In the genomic region with DNA sequence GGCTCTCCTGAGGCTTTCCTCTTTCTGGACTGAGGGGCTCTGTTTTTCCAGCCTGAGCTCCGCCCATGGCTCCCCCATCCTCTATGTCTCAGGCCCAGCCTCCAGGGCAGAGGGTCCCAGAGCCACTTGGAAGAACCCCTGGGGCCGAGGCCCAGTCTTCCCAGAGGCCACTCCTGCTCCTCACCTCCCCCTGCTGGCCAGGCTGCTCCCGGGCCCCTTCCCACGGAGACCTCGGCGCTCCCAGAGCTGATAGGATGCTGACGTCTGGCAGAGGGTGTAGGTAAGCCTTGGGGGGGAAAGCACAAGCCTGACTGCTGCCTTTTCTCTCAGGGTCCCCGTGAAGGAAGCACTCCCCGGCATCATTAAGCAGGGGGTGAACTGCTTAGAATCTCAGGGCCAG, we compare ENCODE assay signal across 9 cellular contexts. TPM values are rescaled to one million over a fixed set of nuclear protein-coding genes. Genes with fewer than 3 reads are reported as not detected.
DNase-seq lines count a peak whose midpoint lies in the region; ATAC-seq, FAIRE-seq and TF ChIP-seq lines count a peak whose summit lies in the region.
"Had no signal": no experiment of that assay in that cellular context is flagged by ENCODE, and none has a peak within 500 bp of the region (broad histone marks: within the 10 kb centered on the region; RNA-seq: fewer than 3 reads in every experiment).

No MANE protein-coding gene starts in this region.

- CTCF ChIA-PET in HepG2 (lab: Yijun Ruan, JAX; ENCODE audit: low intra/inter-chr PET ratio, low total read pairs) = interaction anchor here (2.0 kb wide), 1 partner anchor 104 kb away, joined by 11 read pairs; no protein-coding TSS in a partner anchor

- peaks cover 2% of the 10 kb centered on the region; the same call in 1 of the 2 replicates for H3K79me2 ChIP-seq in H9 (ENCODE audit: insufficient read depth, low read length)
- H3K79me2 ChIP-seq in astrocyte (ENCODE audit: insufficient read depth, low read length) = no peaks in the 10 kb centered on the region
- no peaks in the 10 kb centered on the region for H3K79me2 ChIP-seq in HepG2 (ENCODE audit: insufficient read depth, low read length)

- no CpG with 5 or more reads among the region's 9 CpGs for WGBS in H9 (ENCODE audit: extremely low coverage, insufficient read length, low lambda C conversion rate)
- WGBS in HepG2 (ENCODE audit: low lambda C conversion rate) = 3% methylated on average over 5 of the region's 9 CpGs

- H3K4me2 ChIP-seq in H9 (ENCODE audit: insufficient read depth, insufficient read length, low read length) (no peak overlapping the region), astrocyte (ENCODE audit: low read length) (no peak overlapping the region), HepG2 (ENCODE audit: low read depth, low read length) (no peak overlapping the region)

- H3K9me3 Mint-ChIP-seq in H9 (no peaks in the 10 kb centered on the region), astrocyte (ENCODE audit: unreplicated experiment) (peaks cover 4% of the 10 kb centered on the region)
- H3K9me3 Mint-ChIP-seq: dendritic cell treated with granulocyte-macrophage colony-stimulating factor and Interleukin-4, amounts not matched to agents 40 ng/mL and 50 ng/mL, for 4 days had no signal

- H3K4me1 ChIP-seq in H9 (ENCODE audit: insufficient read depth, low read length) = no peaks in the 10 kb centered on the region
- H3K4me1 ChIP-seq in astrocyte (ENCODE audit: insufficient read depth, low read length) = no peaks in the 10 kb centered on the region
- no peaks in the 10 kb centered on the region for H3K4me1 ChIP-seq in HepG2 (ENCODE audit: insufficient read depth, low read length)

- in situ Hi-C loops in HepG2 (cut with HindIII; ENCODE audit: extremely low pct_ligation_motif_present, low pct_unique_long_range_greater_than_20kb) = loop anchor here (5.0 kb wide), 1 partner anchor 104 kb away; no protein-coding TSS in a partner anchor

- BruUV-seq in HepG2 (replicated peaks; lab: Mats Ljungman, UMichigan) = no TSS peak

- H3K27ac Mint-ChIP-seq in H9 (peak overlapping the region in 1 of 3 experiments; percentile 44; a peak in 1 of 7 replicates), astrocyte (ENCODE audit: unreplicated experiment) (no peak overlapping the region)
- H3K27ac Mint-ChIP-seq: dendritic cell treated with granulocyte-macrophage colony-stimulating factor and Interleukin-4, amounts not matched to agents 40 ng/mL and 50 ng/mL, for 4 days had no signal

- no peak overlapping the region for H3K27ac ChIP-seq in H9 (ENCODE audit: insufficient read length, low read depth, low read length)
- no peak overlapping the region for H3K27ac ChIP-seq in astrocyte (ENCODE audit: low read depth, low read length)
- no peak overlapping the region for H3K27ac ChIP-seq in HepG2 (ENCODE audit: extremely low read length, insufficient read depth, low read length)

- intact Hi-C loops in HepG2 (cut with micrococcal nuclease; ENCODE audit: unreplicated experiment) = loop anchor here (2.0 kb wide), 1 partner anchor 104 kb away; no protein-coding TSS in a partner anchor

- DNase-seq in CD1c-positive myeloid dendritic cell (ENCODE audit: extremely low spot score) (peak; percentile 20), H9 (peak; percentile 87), astrocyte (ENCODE audit: low read depth) (no peak), HepG2 (ENCODE audit: low spot score) (no peak), NCI-H1092 (lab: John Stamatoyannopoulos, UW) (no peak), GM19240 (ENCODE audit: insufficient read length, low spot score) (no peak)

- no peak overlapping the region for H2BK20ac ChIP-seq in H9 (ENCODE audit: low read depth, low read length, poor library complexity, severe bottlenecking)

- H3K79me1 ChIP-seq in H9 (ENCODE audit: insufficient read depth, low read depth, low read length, poor library complexity, severe bottlenecking) = no peaks in the 10 kb centered on the region

- H3K23ac ChIP-seq in H9 (ENCODE audit: insufficient read length, low read depth, low read length) = no peak overlapping the region

- H3K23me2 ChIP-seq in H9 (ENCODE audit: insufficient read length, low read depth, low read length, poor library complexity, severe bottlenecking) = no peaks in the 10 kb centered on the region

- POLR2A ChIA-PET in HepG2 (lab: Yijun Ruan, JAX) = no interaction called here

- H3K27me3 ChIP-seq in H9 (ENCODE audit: insufficient read depth, low read length) (no peaks in the 10 kb centered on the region), astrocyte (ENCODE audit: insufficient read depth, low read length) (peaks cover 5% of the 10 kb centered on the region), HepG2 (ENCODE audit: control insufficient read depth in 1 of 2, insufficient read depth in 2 of 2, low read length in 2 of 2) (peaks cover 0 to 22% of the 10 kb centered on the region in 2 experiments; a peak in 3 of 5 replicates)

- no peak overlapping the region for H2BK15ac ChIP-seq in H9 (ENCODE audit: low read depth, low read length)

- no peaks in the 10 kb centered on the region for H3K36me3 Mint-ChIP-seq in H9 (ENCODE audit: insufficient read depth in 1 of 3, low read depth in 3 of 3)
- H3K36me3 Mint-ChIP-seq in astrocyte (ENCODE audit: low read depth, unreplicated experiment) = no peaks in the 10 kb centered on the region

- no peak overlapping the region for H3T11ph ChIP-seq in H9 (ENCODE audit: low read length)

- H3K9ac ChIP-seq in H9 (ENCODE audit: extremely low read depth, insufficient read length, low read length) (no peak overlapping the region), astrocyte (ENCODE audit: low read length) (no peak overlapping the region), HepG2 (ENCODE audit: insufficient read depth, low read depth, low read length) (no peak overlapping the region)

- H4K91ac ChIP-seq in H9 (ENCODE audit: insufficient read length, low read depth, low read length) = no peak overlapping the region

- FAIRE-seq in astrocyte (lab: Jason Lieb, UNC) (no peak), HepG2 (lab: Jason Lieb, UNC) (no peak)

- H3K36me3 ChIP-seq in astrocyte (ENCODE audit: insufficient read depth, low read length) (no peaks in the 10 kb centered on the region), HepG2 (replicated peaks in 1 of 2; ENCODE audit: control insufficient read depth in 1 of 2, insufficient read depth in 2 of 2, low read length in 2 of 2) (no peaks in the 10 kb centered on the region)

- H4K20me1 ChIP-seq in H9 (ENCODE audit: control insufficient read depth, insufficient read depth, insufficient read length) (no peaks in the 10 kb centered on the region), astrocyte (ENCODE audit: insufficient read depth, low read length) (no peaks in the 10 kb centered on the region), HepG2 (ENCODE audit: insufficient read depth, low read length) (no peaks in the 10 kb centered on the region)

- no peaks in the 10 kb centered on the region for H3K9me3 ChIP-seq in H9 (ENCODE audit: control insufficient read depth, low read depth, low read length)
- no peaks in the 10 kb centered on the region for H3K9me3 ChIP-seq in astrocyte (ENCODE audit: insufficient read depth, low read depth, low read length)
- no peaks in the 10 kb centered on the region for H3K9me3 ChIP-seq in HepG2 (ENCODE audit: low read length)

- peak; percentile 51; the same call in 1 of the 2 replicates for TF ChIP-seq RAD21 in HepG2 (CRISPR knock-in tag; IDR thresholded peaks at IDR 0.05)

- no peak overlapping the region for H3K14ac ChIP-seq in H9 (ENCODE audit: insufficient read depth, low read length)

- H4K8ac ChIP-seq in H9 (replicated peaks; ENCODE audit: insufficient read length, low read depth, low read length) = no peak overlapping the region

- no peak overlapping the region for H3K4ac ChIP-seq in H9 (ENCODE audit: low read depth, low read length)

- H3K4me3 Mint-ChIP-seq in H9 = no peak overlapping the region
- no peak overlapping the region for H3K4me3 Mint-ChIP-seq in astrocyte (ENCODE audit: unreplicated experiment)
- H3K4me3 Mint-ChIP-seq: dendritic cell treated with granulocyte-macrophage colony-stimulating factor and Interleukin-4, amounts not matched to agents 40 ng/mL and 50 ng/mL, for 4 days had no signal

- H2BK12ac ChIP-seq in H9 (ENCODE audit: insufficient read length, low read depth, low read length) = no peak overlapping the region

- H3K56ac ChIP-seq in H9 (ENCODE audit: insufficient read length, low read depth, low read length) = no peak overlapping the region

- no peak overlapping the region for H2BK5ac ChIP-seq in H9 (ENCODE audit: insufficient read length, low read length)

- TF ChIP-seq CTCF in H9 (conservative IDR thresholded peaks at IDR 0.05) (peak; percentile 94), astrocyte (IDR thresholded peaks at IDR 0.05; ENCODE audit: insufficient read depth, low read depth, low read length) (peak; percentile 45), HepG2 (CRISPR knock-in tag; IDR thresholded peaks at IDR 0.05) (peak; percentile 82)

- no peak for TF ChIP-seq POLR2A in HepG2 (IDR thresholded peaks at IDR 0.05; ENCODE audit: insufficient read depth in 1 of 2, low read depth in 2 of 2, low read length in 2 of 2)

- TF ChIP-seq EP300 in HepG2 (IDR thresholded peaks at IDR 0.05; ENCODE audit: low read depth in 2 of 2, low read length in 2 of 2) (no peak), HepG2 (CRISPR knock-in tag; IDR thresholded peaks at IDR 0.05; ENCODE audit: borderline replicate concordance) (no peak)

- no peaks in the 10 kb centered on the region; the same call in 1 of the 2 replicates for H3K27me3 Mint-ChIP-seq in H9 (ENCODE audit: low read depth)
- H3K27me3 Mint-ChIP-seq in astrocyte (ENCODE audit: low read depth, unreplicated experiment) = peaks cover 51% of the 10 kb centered on the region

- no peak overlapping the region for H4K5ac ChIP-seq in H9 (ENCODE audit: insufficient read length, low read depth, low read length)

- H2AFZ ChIP-seq in H9 (ENCODE audit: low read length) (no peak overlapping the region), astrocyte (ENCODE audit: low read depth, low read length) (no peak overlapping the region), HepG2 (ENCODE audit: low read length) (no peak overlapping the region)

- ATAC-seq in HepG2 (peak; percentile 90), HG03565 (IDR thresholded peaks at IDR 0.05; ENCODE audit: unreplicated experiment) (no peak), GM19023 (IDR thresholded peaks at IDR 0.05; ENCODE audit: unreplicated experiment) (no peak)

- no peak overlapping the region for H3K18ac ChIP-seq in H9 (ENCODE audit: insufficient read length, low read depth, low read length)

- no peak overlapping the region for H2AK5ac ChIP-seq in H9 (ENCODE audit: insufficient read length, low read length)

- no peak overlapping the region for H2BK120ac ChIP-seq in H9 (ENCODE audit: low read depth, low read length, poor library complexity, severe bottlenecking)

- H3K4me1 Mint-ChIP-seq in H9 = peaks cover 22 to 37% of the 10 kb centered on the region in 2 experiments
- peaks cover 1% of the 10 kb centered on the region for H3K4me1 Mint-ChIP-seq in astrocyte (ENCODE audit: low read depth, unreplicated experiment)

- H3K4me3 ChIP-seq in astrocyte (ENCODE audit: insufficient read depth, low read depth, low read length) (no peak overlapping the region), HepG2 (replicated peaks in 1 of 3; ENCODE audit: insufficient read depth in 1 of 3, low read depth in 2 of 3, low read length in 3 of 3) (no peak overlapping the region)

RNA-seq across cellular contexts. Expression of gene ERH, which starts 51.4 kb away (rescaled TPM):
- total RNA-seq in H9 (2021) (428 and 443 TPM in 2 replicates), astrocyte (233 and 255 TPM in 2 replicates), HepG2 (2016; rRNA removed; fragmentation: Illumina TruSeq; extraction: Trizol) (341 and 491 TPM in 2 replicates)
- 125 and 129 TPM in 2 replicates for total RNA-seq in HepG2 (2016; cell fraction: cytosol; rRNA removed; fragmentation: Illumina TruSeq; extraction: Trizol; ENCODE audit: low read depth)
- 358 and 522 TPM in 2 replicates for total RNA-seq in HepG2 (2016; cell fraction: insoluble cytoplasmic fraction; rRNA removed; fragmentation: Illumina TruSeq; extraction: Trizol)
- 183 and 193 TPM in 2 replicates for total RNA-seq in HepG2 (2016; cell fraction: membrane; rRNA removed; fragmentation: Illumina TruSeq; extraction: Trizol)
- 143 and 174 TPM in 2 replicates for total RNA-seq in HepG2 (2016; cell fraction: nucleus; rRNA removed; fragmentation: Illumina TruSeq; extraction: Trizol)
- polyA plus RNA-seq in HepG2 (2011; rRNA removed) = 75.8 and 105 TPM in 2 replicates
- polyA plus RNA-seq in HepG2 (2011; cell fraction: cytosol; rRNA removed) = 90.2 and 93.3 TPM in 2 replicates
- 21.4 and 29.5 TPM in 2 replicates for polyA plus RNA-seq in HepG2 (2011; cell fraction: nucleus; rRNA removed)
- polyA plus RNA-seq in HepG2 (2012) = 129 and 223 TPM in 2 replicates
- polyA plus RNA-seq in HepG2 (2016; cell fraction: cytosol; fragmentation: Illumina TruSeq; extraction: Trizol; ENCODE audit: low read depth) = 100 and 107 TPM in 2 replicates
- polyA plus RNA-seq in HepG2 (2016; cell fraction: insoluble cytoplasmic fraction; fragmentation: Illumina TruSeq; extraction: Trizol; ENCODE audit: low read depth) = 571 and 661 TPM in 2 replicates
- polyA plus RNA-seq in HepG2 (2016; cell fraction: membrane; fragmentation: Illumina TruSeq; extraction: Trizol; ENCODE audit: low read depth) = 175 and 180 TPM in 2 replicates
- 224 and 228 TPM in 2 replicates for polyA plus RNA-seq in HepG2 (2016; cell fraction: nucleus; fragmentation: Illumina TruSeq; extraction: Trizol; ENCODE audit: insufficient read depth, low read depth)
- polyA minus RNA-seq in HepG2 (2011; rRNA and poly(A)+ RNA removed; ENCODE audit: low replicate concordance) = 48.2 and 87.3 TPM in 2 replicates
- polyA minus RNA-seq in HepG2 (2011; cell fraction: cytosol; rRNA and poly(A)+ RNA removed) = 116 and 129 TPM in 2 replicates
- 100 and 107 TPM in 2 replicates for polyA minus RNA-seq in HepG2 (2011; cell fraction: nucleus; rRNA and poly(A)+ RNA removed)

RNA-seq across cellular contexts. Expression of gene SLC39A9, which starts 51.8 kb away (rescaled TPM):
- total RNA-seq in H9 (2021) = 39.8 and 42.2 TPM in 2 replicates
- 69.5 and 79.1 TPM in 2 replicates for total RNA-seq in astrocyte
- total RNA-seq in HepG2 (2016; rRNA removed; fragmentation: Illumina TruSeq; extraction: Trizol) = 63.8 and 69.5 TPM in 2 replicates
- total RNA-seq in HepG2 (2016; cell fraction: cytosol; rRNA removed; fragmentation: Illumina TruSeq; extraction: Trizol; ENCODE audit: low read depth) = 9.2 and 9.9 TPM in 2 replicates
- 65.8 and 71.2 TPM in 2 replicates for total RNA-seq in HepG2 (2016; cell fraction: insoluble cytoplasmic fraction; rRNA removed; fragmentation: Illumina TruSeq; extraction: Trizol)
- total RNA-seq in HepG2 (2016; cell fraction: membrane; rRNA removed; fragmentation: Illumina TruSeq; extraction: Trizol) = 32.7 and 37.8 TPM in 2 replicates
- total RNA-seq in HepG2 (2016; cell fraction: nucleus; rRNA removed; fragmentation: Illumina TruSeq; extraction: Trizol) = 64.0 and 64.2 TPM in 2 replicates
- 45.5 and 46.6 TPM in 2 replicates for polyA plus RNA-seq in HepG2 (2011; rRNA removed)
- 33.9 and 43.3 TPM in 2 replicates for polyA plus RNA-seq in HepG2 (2011; cell fraction: cytosol; rRNA removed)
- polyA plus RNA-seq in HepG2 (2011; cell fraction: nucleus; rRNA removed) = 27.1 and 28.1 TPM in 2 replicates
- 21.9 and 26.1 TPM in 2 replicates for polyA plus RNA-seq in HepG2 (2012)
- polyA plus RNA-seq in HepG2 (2016; cell fraction: cytosol; fragmentation: Illumina TruSeq; extraction: Trizol; ENCODE audit: low read depth) = 3.7 and 4.1 TPM in 2 replicates
- 30.0 and 36.3 TPM in 2 replicates for polyA plus RNA-seq in HepG2 (2016; cell fraction: insoluble cytoplasmic fraction; fragmentation: Illumina TruSeq; extraction: Trizol; ENCODE audit: low read depth)
- 14.3 and 15.0 TPM in 2 replicates for polyA plus RNA-seq in HepG2 (2016; cell fraction: membrane; fragmentation: Illumina TruSeq; extraction: Trizol; ENCODE audit: low read depth)
- polyA plus RNA-seq in HepG2 (2016; cell fraction: nucleus; fragmentation: Illumina TruSeq; extraction: Trizol; ENCODE audit: insufficient read depth, low read depth) = 43.0 and 43.2 TPM in 2 replicates
- polyA minus RNA-seq in HepG2 (2011; rRNA and poly(A)+ RNA removed; ENCODE audit: low replicate concordance) = 194 and 305 TPM in 2 replicates
- 55.4 and 68.9 TPM in 2 replicates for polyA minus RNA-seq in HepG2 (2011; cell fraction: cytosol; rRNA and poly(A)+ RNA removed)
- polyA minus RNA-seq in HepG2 (2011; cell fraction: nucleus; rRNA and poly(A)+ RNA removed) = 48.5 and 59.8 TPM in 2 replicates

Comparison
In these comparisons a context has a peak if more than half of its experiments do, and no peak if none do; other contexts are left out.
1. DNase-seq: peak in CD1c-positive myeloid dendritic cell (single experiment) and H9 (single experiment); none in astrocyte (single experiment), HepG2 (single experiment), NCI-H1092 (single experiment) and GM19240 (single experiment).
2. Peak in every context shown above with its lines, with median percentiles within 50 percentile points of each other: CTCF ChIP-seq.